10 cellular contexts compared by ENCODE assay signal in the genomic region with DNA sequence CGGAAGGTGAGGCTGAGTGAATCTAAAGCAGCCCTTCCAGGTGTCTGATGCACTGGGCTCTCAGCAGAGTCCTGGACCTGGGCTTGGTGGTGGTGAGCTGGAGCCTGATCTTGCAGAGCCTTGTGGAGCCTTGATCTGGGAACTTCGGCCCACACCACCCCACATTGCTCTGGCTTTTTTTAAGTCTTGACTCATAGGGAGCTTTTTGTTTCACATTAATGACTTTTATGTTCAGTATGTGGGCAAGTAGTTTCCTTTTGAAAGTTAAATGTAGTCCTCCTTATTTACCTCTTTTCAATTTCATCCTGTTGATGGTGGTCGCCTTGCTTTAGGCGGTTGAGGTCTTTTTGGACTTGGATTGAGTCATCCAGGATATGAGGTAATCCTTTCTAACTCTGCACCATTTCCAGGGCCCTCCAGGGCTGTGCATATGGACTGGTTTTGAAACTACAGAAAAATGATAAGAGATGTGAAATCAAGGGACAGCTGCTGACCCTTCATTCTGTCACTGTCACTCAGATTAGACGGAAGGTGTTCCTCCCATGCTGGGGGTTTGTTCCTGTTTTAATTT. TPM values are rescaled to one million over a fixed set of nuclear protein-coding genes. Genes with fewer than 3 reads are reported as not detected.
DNase-seq lines count a peak whose midpoint lies in the region; ATAC-seq and TF ChIP-seq lines count a peak whose summit lies in the region.
"Had no signal": no experiment of that assay in that cellular context is flagged by ENCODE, and none has a peak within 500 bp of the region (broad histone marks: within the 10 kb centered on the region; RNA-seq: fewer than 3 reads in every experiment).

No MANE protein-coding gene starts in this region.

- no peaks in the 10 kb centered on the region for H3K79me2 ChIP-seq in H9 (ENCODE audit: insufficient read depth, low read length)

- no peaks in the 10 kb centered on the region for H3K36me3 Mint-ChIP-seq in natural killer cell treated with Interleukin-12 subunit alpha and Interleukin-12 subunit beta and Interleukin-15 and Interleukin-18, amount 100 ng/mL, for 72 hours
- H3K36me3 Mint-ChIP-seq in natural killer cell (no peaks in the 10 kb centered on the region), type B pancreatic cell (no peaks in the 10 kb centered on the region), H9 (ENCODE audit: insufficient read depth in 1 of 3, low read depth in 3 of 3) (no peaks in the 10 kb centered on the region)
- H3K36me3 Mint-ChIP-seq in activated CD8-positive, alpha-beta T cell treated with anti-CD3 and anti-CD28 coated beads for 36 hours (ENCODE audit: low read depth): peaks cover 3% of the 10 kb centered on the region
- H3K36me3 Mint-ChIP-seq: CD4-positive, CD25-positive, alpha-beta regulatory T cell had no signal

- TF ChIP-seq CTCF in natural killer cell (IDR thresholded peaks at IDR 0.05) (no peak), type B pancreatic cell (conservative IDR thresholded peaks at IDR 0.05) (no peak), tibial artery (IDR thresholded peaks at IDR 0.05) (no peak), H9 (conservative IDR thresholded peaks at IDR 0.05) (no peak)
- TF ChIP-seq CTCF in activated CD8-positive, alpha-beta T cell treated with anti-CD3 and anti-CD28 coated beads for 36 hours (IDR thresholded peaks at IDR 0.05): no peak

- H4K8ac ChIP-seq in H9 (replicated peaks; ENCODE audit: insufficient read length, low read depth, low read length): no peak overlapping the region

- peaks cover 0 to 12% (median 0%) of the 10 kb centered on the region in 4 donors for H3K4me1 ChIP-seq in tibial artery
- H3K4me1 ChIP-seq in H9 (ENCODE audit: insufficient read depth, low read length): no peaks in the 10 kb centered on the region

- no peaks in the 10 kb centered on the region for H3K9me3 Mint-ChIP-seq in natural killer cell treated with Interleukin-12 subunit alpha and Interleukin-12 subunit beta and Interleukin-15 and Interleukin-18, amount 100 ng/mL, for 72 hours
- H3K9me3 Mint-ChIP-seq in natural killer cell (peaks cover 0 to 2% of the 10 kb centered on the region in 2 donors), type B pancreatic cell (peaks cover 10% of the 10 kb centered on the region), H9 (peaks cover 10 to 15% of the 10 kb centered on the region in 2 experiments; a peak in 4 of 5 replicates)
- H3K9me3 Mint-ChIP-seq in activated CD8-positive, alpha-beta T cell treated with anti-CD3 and anti-CD28 coated beads for 36 hours: peaks cover 13% of the 10 kb centered on the region

- H3T11ph ChIP-seq in H9 (ENCODE audit: low read length): no peak overlapping the region

- no peak overlapping the region for H3K14ac ChIP-seq in H9 (ENCODE audit: insufficient read depth, low read length)

- peak overlapping the region; percentile 61 for H3K4me3 Mint-ChIP-seq in natural killer cell treated with Interleukin-12 subunit alpha and Interleukin-12 subunit beta and Interleukin-15 and Interleukin-18, amount 100 ng/mL, for 72 hours
- H3K4me3 Mint-ChIP-seq in natural killer cell (no peak overlapping the region), type B pancreatic cell (no peak overlapping the region), H9 (no peak overlapping the region)
- H3K4me3 Mint-ChIP-seq in activated CD8-positive, alpha-beta T cell treated with anti-CD3 and anti-CD28 coated beads for 36 hours: no peak overlapping the region
- H3K4me3 Mint-ChIP-seq: CD4-positive, CD25-positive, alpha-beta regulatory T cell had no signal

- no peak overlapping the region for H2BK12ac ChIP-seq in H9 (ENCODE audit: insufficient read length, low read depth, low read length)

- ATAC-seq in natural killer cell treated with Interleukin-12 subunit alpha and Interleukin-12 subunit beta and Interleukin-15 and Interleukin-18, amount 100 ng/mL, for 72 hours: peak; percentile 76 to 95
- ATAC-seq in natural killer cell (no peak), HG03045 (IDR thresholded peaks at IDR 0.05; ENCODE audit: unreplicated experiment) (peak; percentile 69)
- ATAC-seq in activated CD8-positive, alpha-beta T cell treated with anti-CD3 and anti-CD28 coated beads for 36 hours: peak; percentile 96

- DNase-seq in natural killer cell treated with Interleukin-12 subunit alpha and Interleukin-12 subunit beta and Interleukin-15 and Interleukin-18, amount 100 ng/mL, for 72 hours (ENCODE audit: low spot score): no peak
- no peak for DNase-seq in natural killer cell
- peak; percentile 71 for DNase-seq in activated CD8-positive, alpha-beta T cell treated with anti-CD3 and anti-CD28 coated beads for 36 hours
- DNase-seq in type B pancreatic cell (ENCODE audit: extremely low spot score, unreplicated experiment): no peak
- DNase-seq in epidermal melanocyte (ENCODE audit: insufficient read length, low spot score): no peak
- no peak for DNase-seq in tibial artery
- DNase-seq in H9: no peak

- H3K27me3 ChIP-seq in tibial artery (peaks cover 0 to 6% of the 10 kb centered on the region in 2 donors), H9 (ENCODE audit: insufficient read depth, low read length) (no peaks in the 10 kb centered on the region)

- CTCF ChIA-PET in activated CD8-positive, alpha-beta T cell treated with anti-CD3 and anti-CD28 coated beads for 36 hours (lab: Charles Lee): interaction anchor here (1.1 to 1.5 kb wide), 2 partner anchors 13 to 55 kb away, joined by 3 to 4 read pairs; a partner anchor contains a TSS

- no peak overlapping the region for H3K4me3 ChIP-seq in tibial artery

- H2BK15ac ChIP-seq in H9 (ENCODE audit: low read depth, low read length): no peak overlapping the region

- H3K4me2 ChIP-seq in H9 (ENCODE audit: insufficient read depth, insufficient read length, low read length): no peak overlapping the region

- H3K18ac ChIP-seq in H9 (ENCODE audit: insufficient read length, low read depth, low read length): no peak overlapping the region

- H3K4me1 Mint-ChIP-seq in natural killer cell treated with Interleukin-12 subunit alpha and Interleukin-12 subunit beta and Interleukin-15 and Interleukin-18, amount 100 ng/mL, for 72 hours (ENCODE audit: low read depth in 2 of 2): peaks cover 4 to 8% of the 10 kb centered on the region in 2 donors
- H3K4me1 Mint-ChIP-seq in natural killer cell (no peaks in the 10 kb centered on the region), type B pancreatic cell (ENCODE audit: unreplicated experiment) (no peaks in the 10 kb centered on the region), H9 (peaks cover 0 to 7% of the 10 kb centered on the region in 2 experiments; a peak in 3 of 4 replicates)
- H3K4me1 Mint-ChIP-seq in activated CD8-positive, alpha-beta T cell treated with anti-CD3 and anti-CD28 coated beads for 36 hours (ENCODE audit: low read depth): peaks cover 14% of the 10 kb centered on the region

- H2AFZ ChIP-seq in H9 (ENCODE audit: low read length): no peak overlapping the region

- no CpG with 5 or more reads among the region's 5 CpGs for WGBS in H9 (ENCODE audit: extremely low coverage, insufficient read length, low lambda C conversion rate)

- H3K9me3 ChIP-seq in tibial artery: peaks cover 0 to 10% (median 0%) of the 10 kb centered on the region in 3 donors
- H3K9me3 ChIP-seq in H9 (ENCODE audit: control insufficient read depth, low read depth, low read length): no peaks in the 10 kb centered on the region

- no peaks in the 10 kb centered on the region for H3K79me1 ChIP-seq in H9 (ENCODE audit: insufficient read depth, low read depth, low read length, poor library complexity, severe bottlenecking)

- POLR2A ChIA-PET in activated CD8-positive, alpha-beta T cell treated with anti-CD3 and anti-CD28 coated beads for 36 hours (lab: Charles Lee): no interaction called here

- H3K23me2 ChIP-seq in H9 (ENCODE audit: insufficient read length, low read depth, low read length, poor library complexity, severe bottlenecking): no peaks in the 10 kb centered on the region

- H3K27ac Mint-ChIP-seq in natural killer cell treated with Interleukin-12 subunit alpha and Interleukin-12 subunit beta and Interleukin-15 and Interleukin-18, amount 100 ng/mL, for 72 hours: peak overlapping the region; percentile 53 to 82
- H3K27ac Mint-ChIP-seq in natural killer cell (no peak overlapping the region), type B pancreatic cell (peak overlapping the region; percentile 21), H9 (no peak overlapping the region)
- H3K27ac Mint-ChIP-seq in activated CD8-positive, alpha-beta T cell treated with anti-CD3 and anti-CD28 coated beads for 36 hours: peak overlapping the region; percentile 76

- H2BK120ac ChIP-seq in H9 (ENCODE audit: low read depth, low read length, poor library complexity, severe bottlenecking): no peak overlapping the region

- no peak overlapping the region for H3K56ac ChIP-seq in H9 (ENCODE audit: insufficient read length, low read depth, low read length)

- intact Hi-C loops in natural killer cell (cut with micrococcal nuclease): no loop called here
- intact Hi-C loops in activated CD8-positive, alpha-beta T cell treated with anti-CD3 and anti-CD28 coated beads for 36 hours (cut with micrococcal nuclease): no loop called here
- intact Hi-C loops in tibial artery (cut with DNase I; ENCODE audit: low total_unique reads): no loop called here

- no peak overlapping the region for H3K27ac ChIP-seq in tibial artery
- no peak overlapping the region for H3K27ac ChIP-seq in H9 (ENCODE audit: insufficient read length, low read depth, low read length)

- H3K36me3 ChIP-seq in tibial artery: no peaks in the 10 kb centered on the region

- no peak overlapping the region for H2BK5ac ChIP-seq in H9 (ENCODE audit: insufficient read length, low read length)

- no peak overlapping the region for H2BK20ac ChIP-seq in H9 (ENCODE audit: low read depth, low read length, poor library complexity, severe bottlenecking)

- no peaks in the 10 kb centered on the region for H4K20me1 ChIP-seq in H9 (ENCODE audit: control insufficient read depth, insufficient read depth, insufficient read length)

- H3K9ac ChIP-seq in H9 (ENCODE audit: extremely low read depth, insufficient read length, low read length): no peak overlapping the region

- H3K4ac ChIP-seq in H9 (ENCODE audit: low read depth, low read length): no peak overlapping the region

- peaks cover 16 to 28% of the 10 kb centered on the region in 2 donors for H3K27me3 Mint-ChIP-seq in natural killer cell treated with Interleukin-12 subunit alpha and Interleukin-12 subunit beta and Interleukin-15 and Interleukin-18, amount 100 ng/mL, for 72 hours
- H3K27me3 Mint-ChIP-seq in natural killer cell (ENCODE audit: low read depth in 2 of 2) (peaks cover 19 to 23% of the 10 kb centered on the region in 2 donors), type B pancreatic cell (peaks cover 7% of the 10 kb centered on the region), H9 (ENCODE audit: low read depth) (peaks cover 8% of the 10 kb centered on the region)
- H3K27me3 Mint-ChIP-seq in activated CD8-positive, alpha-beta T cell treated with anti-CD3 and anti-CD28 coated beads for 36 hours: peaks cover 18% of the 10 kb centered on the region

- H2AK5ac ChIP-seq in H9 (ENCODE audit: insufficient read length, low read length): no peak overlapping the region

- no peak overlapping the region for H4K91ac ChIP-seq in H9 (ENCODE audit: insufficient read length, low read depth, low read length)

- no peak overlapping the region for H4K5ac ChIP-seq in H9 (ENCODE audit: insufficient read length, low read depth, low read length)

- H3K23ac ChIP-seq in H9 (ENCODE audit: insufficient read length, low read depth, low read length): no peak overlapping the region

RNA-seq across cellular contexts. Expression of a gene that starts 2.9 kb away (rescaled TPM):
- not detected for total RNA-seq in natural killer cell treated with Interleukin-12 subunit alpha and Interleukin-12 subunit beta and Interleukin-15 and Interleukin-18, amount 100 ng/mL, for 72 hours
- not detected for total RNA-seq in natural killer cell
- not detected for total RNA-seq in activated CD8-positive, alpha-beta T cell treated with anti-CD3 and anti-CD28 coated beads for 36 hours
- 0.05 TPM in 1 of 2 replicates, not detected in the other for total RNA-seq in type B pancreatic cell (ENCODE audit: low replicate concordance)
- total RNA-seq in H9 (2021): 0.04 TPM in 1 of 2 replicates, not detected in the other
- total RNA-seq: CD4-positive, CD25-positive, alpha-beta regulatory T cell; mononuclear cell had no signal

RNA-seq across cellular contexts. Expression of a gene that starts 12.9 kb away (rescaled TPM):
- total RNA-seq in natural killer cell treated with Interleukin-12 subunit alpha and Interleukin-12 subunit beta and Interleukin-15 and Interleukin-18, amount 100 ng/mL, for 72 hours: 10 to 100 TPM; 31.2 to 45.8 TPM
- total RNA-seq in natural killer cell (10 to 100 TPM; 13.4 to 20.0 (median 14.9) TPM), type B pancreatic cell (ENCODE audit: low replicate concordance) (27.5 and 37.8 TPM in 2 replicates), H9 (2021) (4.7 and 4.8 TPM in 2 replicates)
- total RNA-seq in activated CD8-positive, alpha-beta T cell treated with anti-CD3 and anti-CD28 coated beads for 36 hours: 10 to 100 TPM; 23.7 to 24.2 TPM

Comparison
In these comparisons a context has a peak if more than half of its experiments do, and no peak if none do; other contexts are left out.
1. ATAC-seq: peak in natural killer cell treated with Interleukin-12 subunit alpha and Interleukin-12 subunit beta and Interleukin-15 and Interleukin-18, amount 100 ng/mL, for 72 hours (2 of 2), HG03045 (single experiment) and activated CD8-positive, alpha-beta T cell treated with anti-CD3 and anti-CD28 coated beads for 36 hours (single experiment); none in natural killer cell (0 of 3).
2. H3K27ac Mint-ChIP-seq: peak in natural killer cell treated with Interleukin-12 subunit alpha and Interleukin-12 subunit beta and Interleukin-15 and Interleukin-18, amount 100 ng/mL, for 72 hours (2 of 2), activated CD8-positive, alpha-beta T cell treated with anti-CD3 and anti-CD28 coated beads for 36 hours (single experiment) and type B pancreatic cell (single experiment); none in natural killer cell (0 of 2) and H9 (0 of 3).